12 cellular contexts compared by ENCODE assay signal in genomic region chr10:43809211-43809930, GRCh38.
DNase-seq lines count a peak whose midpoint lies in the region; ATAC-seq, FAIRE-seq and TF ChIP-seq lines count a peak whose summit lies in the region.
"Had no signal": no experiment of that assay in that cellular context is flagged by ENCODE, and none has a peak within 500 bp of the region (broad histone marks: within the 10 kb centered on the region; RNA-seq: fewer than 3 reads in every experiment).

No MANE protein-coding gene starts in this region.

- H3K27me3 ChIP-seq in endothelial cell of umbilical vein (ENCODE audit: control insufficient read depth in 2 of 2, insufficient read depth in 2 of 2, low read length in 2 of 2): peaks cover 0 to 3% of the 10 kb centered on the region in 2 experiments
- H3K27me3 ChIP-seq in GM23338 (ENCODE audit: insufficient read depth): no peaks in the 10 kb centered on the region

- no peak for TF ChIP-seq POLR2A in endothelial cell of umbilical vein (IDR thresholded peaks at IDR 0.05; ENCODE audit: low read depth, low read length)

- no peaks in the 10 kb centered on the region for H3K36me3 ChIP-seq in endothelial cell of umbilical vein (ENCODE audit: control insufficient read depth in 2 of 2, extremely low read depth in 1 of 2, insufficient read depth in 2 of 2, low read length in 2 of 2)
- H3K36me3 ChIP-seq in GM23338 (ENCODE audit: insufficient read depth): no peaks in the 10 kb centered on the region

- H2AFZ ChIP-seq in endothelial cell of umbilical vein (ENCODE audit: low read depth, low read length) (no peak overlapping the region), GM23338 (no peak overlapping the region)

- H3K4me1 ChIP-seq in endothelial cell of umbilical vein (ENCODE audit: control insufficient read depth, extremely low read depth, insufficient read depth, low read length) (peaks cover 9% of the 10 kb centered on the region), GM23338 (ENCODE audit: insufficient read depth) (no peaks in the 10 kb centered on the region)

- ATAC-seq in GM23338: no peak
- ATAC-seq: naive thymus-derived CD8-positive, alpha-beta T cell had no signal

- H3K9ac ChIP-seq in endothelial cell of umbilical vein (replicated peaks; ENCODE audit: extremely low read depth, insufficient read depth, low read length): no peak overlapping the region

- no peak overlapping the region; the same call in 1 of the 2 replicates for H3K27ac Mint-ChIP-seq in GM23338
- H3K27ac Mint-ChIP-seq: activated T-cell treated with anti-CD3 and anti-CD28 coated beads, Interleukin-2, amount 50 U/mL, for 24 hours had no signal

- no peaks in the 10 kb centered on the region for H3K9me3 Mint-ChIP-seq in GM23338
- H3K9me3 Mint-ChIP-seq: activated T-cell treated with anti-CD3 and anti-CD28 coated beads, Interleukin-2, amount 50 U/mL, for 24 hours; naive thymus-derived CD8-positive, alpha-beta T cell had no signal

- no peak overlapping the region for H3K27ac ChIP-seq in endothelial cell of umbilical vein (ENCODE audit: insufficient read depth, low read depth, low read length)
- H3K27ac ChIP-seq in GM23338 (ENCODE audit: low read depth): no peak overlapping the region

- H3K4me1 Mint-ChIP-seq in GM23338: peaks cover 2% of the 10 kb centered on the region; the same call in 2 of the 3 replicates

- no peak for FAIRE-seq in endothelial cell of umbilical vein (lab: Jason Lieb, UNC)
- FAIRE-seq: colon had no signal

- no peak for TF ChIP-seq CTCF in endothelial cell of umbilical vein (IDR thresholded peaks at IDR 0.05; ENCODE audit: extremely low read depth in 1 of 2, insufficient read depth in 1 of 2, low read depth in 1 of 2, low read length in 2 of 2)
- no peak for TF ChIP-seq CTCF in GM23338 (conservative IDR thresholded peaks at IDR 0.05; ENCODE audit: low read depth in 2 of 2)

- peak; percentile 92 for DNase-seq in AG20443 (ENCODE audit: low spot score)
- DNase-seq in LHCN-M2 (ENCODE audit: low read depth): peak; percentile 88
- peak; percentile 52 for DNase-seq in endothelial cell of umbilical vein (ENCODE audit: low read depth, low spot score)
- peak; percentile 71 for DNase-seq in non-pigmented ciliary epithelial cell (ENCODE audit: low read depth)
- DNase-seq in GM23338 (ENCODE audit: low spot score): no peak
- DNase-seq in SHP77 treated with DMSO at 0.1 percent for 48 hours (lab: John Stamatoyannopoulos, UW): no peak
- no peak for DNase-seq in NCI-H345 treated with DMSO at 0.1 percent for 48 hours (lab: John Stamatoyannopoulos, UW; ENCODE audit: unreplicated experiment)
- DNase-seq in NCI-H1436 treated with DMSO at 0.1 percent for 48 hours (lab: John Stamatoyannopoulos, UW): no peak
- DNase-seq: activated T-cell treated with anti-CD3 and anti-CD28 coated beads, Interleukin-2, amount 50 U/mL, for 24 hours; naive thymus-derived CD8-positive, alpha-beta T cell; NCI-H2081 treated with DMSO at 0.1 percent for 48 hours had no signal

- no peak overlapping the region for H3K4me3 ChIP-seq in endothelial cell of umbilical vein (replicated peaks in 1 of 3; ENCODE audit: insufficient read depth in 1 of 3, low read depth in 1 of 3, low read length in 3 of 3)
- no peak overlapping the region for H3K4me3 ChIP-seq in GM23338

- H4K20me1 ChIP-seq in endothelial cell of umbilical vein (replicated peaks; ENCODE audit: control insufficient read depth, extremely low read depth, insufficient read depth, low read length) (no peaks in the 10 kb centered on the region), GM23338 (replicated peaks; ENCODE audit: insufficient read depth) (no peaks in the 10 kb centered on the region)

- POLR2A ChIA-PET in endothelial cell of umbilical vein (lab: Charles Lee): no interaction called here

- no TSS peak for BruUV-seq in endothelial cell of umbilical vein (replicated peaks; lab: Mats Ljungman, UMichigan)

- no peak overlapping the region for H3K4me3 Mint-ChIP-seq in GM23338
- H3K4me3 Mint-ChIP-seq: activated T-cell treated with anti-CD3 and anti-CD28 coated beads, Interleukin-2, amount 50 U/mL, for 24 hours had no signal

- H3K79me2 ChIP-seq in endothelial cell of umbilical vein (ENCODE audit: control insufficient read depth, insufficient read depth, low read length): no peaks in the 10 kb centered on the region
- no peaks in the 10 kb centered on the region for H3K79me2 ChIP-seq in GM23338 (replicated peaks; ENCODE audit: insufficient read depth)

- H3K36me3 Mint-ChIP-seq in GM23338 (ENCODE audit: low read depth): no peaks in the 10 kb centered on the region
- H3K36me3 Mint-ChIP-seq: naive thymus-derived CD8-positive, alpha-beta T cell had no signal

- no peaks in the 10 kb centered on the region for H3K9me2 ChIP-seq in GM23338 (ENCODE audit: insufficient read depth)

- intact Hi-C loops in endothelial cell of umbilical vein (cut with micrococcal nuclease): loop anchor here (1.0 kb wide), 1 partner anchor 54 kb away; no protein-coding TSS in a partner anchor

- H3K4me2 ChIP-seq in endothelial cell of umbilical vein (ENCODE audit: insufficient read depth, low read length) (no peak overlapping the region), GM23338 (no peak overlapping the region)

- H3K27me3 Mint-ChIP-seq in GM23338 (ENCODE audit: insufficient read depth, low read depth, poor library complexity): no peaks in the 10 kb centered on the region
- H3K27me3 Mint-ChIP-seq: activated T-cell treated with anti-CD3 and anti-CD28 coated beads, Interleukin-2, amount 50 U/mL, for 24 hours; naive thymus-derived CD8-positive, alpha-beta T cell had no signal

- no peaks in the 10 kb centered on the region for H3K9me3 ChIP-seq in endothelial cell of umbilical vein (replicated peaks; ENCODE audit: control insufficient read depth, insufficient read depth, low read length)

- H3F3A ChIP-seq in GM23338 (replicated peaks; ENCODE audit: low read depth): no peaks in the 10 kb centered on the region

- no peaks in the 10 kb centered on the region for H3K9me1 ChIP-seq in endothelial cell of umbilical vein (replicated peaks; ENCODE audit: control insufficient read depth, extremely low read depth, insufficient read depth, low read length)

- CTCF ChIA-PET in endothelial cell of umbilical vein (lab: Charles Lee): interaction anchor here (1.4 kb wide), 1 partner anchor 116 kb away, joined by 4 read pairs; no protein-coding TSS in a partner anchor

- dilution Hi-C loops in endothelial cell of umbilical vein (cut with MboI; ENCODE audit: extremely low pct_ligation_motif_present, low sequenced_read_pairs): no loop called here

TF ChIP-seq in endothelial cell of umbilical vein, 7 proteins besides CTCF, POLR2A, EP300 and RAD21:
- no peak for TF ChIP-seq EZH2 (IDR thresholded peaks at IDR 0.05; ENCODE audit: borderline replicate concordance, low read depth, low read length, severe bottlenecking)
- peak; percentile 38 for TF ChIP-seq POLR2AphosphoS5 (IDR thresholded peaks at IDR 0.05; ENCODE audit: insufficient read depth, low read depth, low read length)
- TF ChIP-seq FOS (IDR thresholded peaks at IDR 0.05; ENCODE audit: borderline replicate concordance, insufficient read depth, low read length): peak; percentile 25
- TF ChIP-seq, protein P1, sequence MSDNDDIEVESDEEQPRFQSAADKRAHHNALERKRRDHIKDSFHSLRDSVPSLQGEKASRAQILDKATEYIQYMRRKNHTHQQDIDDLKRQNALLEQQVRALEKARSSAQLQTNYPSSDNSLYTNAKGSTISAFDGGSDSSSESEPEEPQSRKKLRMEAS (IDR thresholded peaks at IDR 0.05; ENCODE audit: insufficient read depth, insufficient read length): no peak
- no peak for TF ChIP-seq MYC (IDR thresholded peaks at IDR 0.05; ENCODE audit: low read depth, low read length)
- TF ChIP-seq GATA2 (IDR thresholded peaks at IDR 0.05; ENCODE audit: insufficient read depth, insufficient read length, low read depth, low read length): no peak
- no peak for TF ChIP-seq JUN (IDR thresholded peaks at IDR 0.05; ENCODE audit: borderline replicate concordance, insufficient read depth, insufficient read length, low read depth)

TF ChIP-seq in GM23338, 12 proteins besides CTCF, POLR2A, EP300 and RAD21:
- TF ChIP-seq CREB1 (CRISPR knock-in tag; IDR thresholded peaks at IDR 0.05; ENCODE audit: low read depth) (no peak), REST (IDR thresholded peaks at IDR 0.05; ENCODE audit: unreplicated experiment) (no peak), STAT1 (IDR thresholded peaks at IDR 0.05; ENCODE audit: unreplicated experiment) (no peak)
TF ChIP-seq in GM23338: peak in this region for 0.

Comparison
In these comparisons a context has a peak if more than half of its experiments do, and no peak if none do; other contexts are left out.
1. DNase-seq: peak in AG20443 (single experiment), LHCN-M2 (single experiment), endothelial cell of umbilical vein (single experiment) and non-pigmented ciliary epithelial cell (single experiment); none in GM23338 (single experiment), SHP77 treated with DMSO at 0.1 percent for 48 hours (single experiment), NCI-H345 treated with DMSO at 0.1 percent for 48 hours (single experiment) and NCI-H1436 treated with DMSO at 0.1 percent for 48 hours (single experiment).